8 cellular contexts compared by ENCODE assay signal in genomic region chr18:49858309-49859005, GRCh38. TPM values are rescaled to one million over a fixed set of nuclear protein-coding genes. Genes with fewer than 3 reads are reported as not detected.
DNase-seq lines count a peak whose midpoint lies in the region; ATAC-seq, FAIRE-seq and TF ChIP-seq lines count a peak whose summit lies in the region.

No MANE protein-coding gene starts in this region.

- TF ChIP-seq CTCF in AG09309 (IDR thresholded peaks at IDR 0.05; ENCODE audit: control insufficient read depth, insufficient read depth, low read depth, low read length, missing control alignments) = peak; percentile 92

- no peaks in the 10 kb centered on the region for H3K36me3 Mint-ChIP-seq in activated CD4-positive, alpha-beta memory T cell treated with anti-CD3 and anti-CD28 coated beads for 36 hours

- ATAC-seq in GM19452 (IDR thresholded peaks at IDR 0.05; ENCODE audit: unreplicated experiment) = no peak

- intact Hi-C loops in activated CD4-positive, alpha-beta memory T cell treated with anti-CD3 and anti-CD28 coated beads for 36 hours (cut with micrococcal nuclease) = loop anchor here (1.0 to 10.0 kb wide), 3 partner anchors 299 to 1184 kb away; no protein-coding TSS in a partner anchor

- H3K9me3 Mint-ChIP-seq in activated CD4-positive, alpha-beta memory T cell treated with anti-CD3 and anti-CD28 coated beads for 36 hours = no peaks in the 10 kb centered on the region

- peak; percentile 76 for FAIRE-seq in GM19239 (lab: Jason Lieb, UNC)

- POLR2A ChIA-PET in activated CD4-positive, alpha-beta memory T cell treated with anti-CD3 and anti-CD28 coated beads for 36 hours (lab: Charles Lee) = no interaction called here

- CTCF ChIA-PET in activated CD4-positive, alpha-beta memory T cell treated with anti-CD3 and anti-CD28 coated beads for 36 hours (lab: Charles Lee) = interaction anchor here (0.7 to 12.3 kb wide), 34 partner anchors 9 to 499 kb away, joined by 3 to 202 read pairs (median 4); partner anchors contain the start of gene LIPG

- no peak overlapping the region for H3K4me3 Mint-ChIP-seq in activated CD4-positive, alpha-beta memory T cell treated with anti-CD3 and anti-CD28 coated beads for 36 hours

- no peaks in the 10 kb centered on the region for H3K4me1 Mint-ChIP-seq in activated CD4-positive, alpha-beta memory T cell treated with anti-CD3 and anti-CD28 coated beads for 36 hours (ENCODE audit: low read depth)

- no peak overlapping the region for H3K27ac Mint-ChIP-seq in activated CD4-positive, alpha-beta memory T cell treated with anti-CD3 and anti-CD28 coated beads for 36 hours

- no peaks in the 10 kb centered on the region for H3K27me3 Mint-ChIP-seq in activated CD4-positive, alpha-beta memory T cell treated with anti-CD3 and anti-CD28 coated beads for 36 hours

- no peak overlapping the region for H3K4me3 ChIP-seq in AG09309 (ENCODE audit: control insufficient read depth, low read depth, low read length)

- DNase-seq in AG09309 (ENCODE audit: low read depth) (peak; percentile 18), GM19239 (ENCODE audit: insufficient read length, low spot score) (peak; percentile 69), NCI-H446 treated with DMSO at 0.1 percent for 48 hours (lab: John Stamatoyannopoulos, UW) (peak; percentile 16), medulla oblongata (ENCODE audit: extremely low spot score) (peak; percentile 79)
- DNase-seq in activated CD4-positive, alpha-beta memory T cell treated with anti-CD3 and anti-CD28 coated beads for 36 hours = peak; percentile 73
- DNase-seq in effector CD4-positive, alpha-beta T cell = peak; percentile 45
- DNase-seq in stimulated activated CD8-positive, alpha-beta memory T cell treated with anti-CD3 and anti-CD28 coated beads, Interleukin-2, amount 100 ng/mL, for 48 hours (ENCODE audit: low read depth in 2 of 2) = peak; percentile 26 to 48

RNA-seq across cellular contexts. Expression of gene ACAA2, which starts 45.1 kb away (rescaled TPM):
- total RNA-seq in activated CD4-positive, alpha-beta memory T cell treated with anti-CD3 and anti-CD28 coated beads for 36 hours = 10 to 100 TPM; 77.9 to 78.4 TPM

Comparison
In these comparisons a context has a peak if more than half of its experiments do, and no peak if none do; other contexts are left out.
1. DNase-seq: peak in every context shown above with its lines; median percentile 79 in medulla oblongata; 73 in activated CD4-positive, alpha-beta memory T cell treated with anti-CD3 and anti-CD28 coated beads for 36 hours; 69 in GM19239; 45 in effector CD4-positive, alpha-beta T cell; 37 in stimulated activated CD8-positive, alpha-beta memory T cell treated with anti-CD3 and anti-CD28 coated beads, Interleukin-2, amount 100 ng/mL, for 48 hours; 18 in AG09309; 16 in NCI-H446 treated with DMSO at 0.1 percent for 48 hours.